In the genomic region with DNA sequence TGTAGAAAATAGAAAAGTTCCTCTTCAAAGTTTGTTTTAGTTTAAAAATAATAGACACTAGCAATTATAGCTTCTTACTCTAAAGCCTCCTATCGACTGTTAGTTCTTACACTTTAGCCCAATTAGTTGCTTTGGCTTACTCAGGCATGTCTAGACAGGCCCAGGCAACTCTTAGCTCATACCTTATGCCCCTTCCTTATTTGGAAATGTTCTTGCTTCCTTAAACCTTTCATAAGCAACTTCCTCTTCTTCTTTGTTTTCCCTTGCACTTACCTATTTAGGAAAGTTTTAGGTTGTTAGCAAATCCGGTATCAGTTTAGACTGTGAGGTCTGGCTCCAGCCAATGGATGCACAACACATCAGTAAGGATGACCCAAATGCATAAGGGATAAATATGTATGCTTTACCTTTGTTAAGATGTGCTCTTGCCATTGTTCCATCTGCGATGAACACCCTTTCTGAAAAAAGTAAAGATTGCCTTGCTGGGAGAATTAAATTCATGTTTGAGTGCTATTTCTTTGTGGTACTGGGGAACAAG, we compare ENCODE assay signal across 11 cellular contexts.
DNase-seq lines count a peak whose midpoint lies in the region; ATAC-seq, FAIRE-seq and TF ChIP-seq lines count a peak whose summit lies in the region.
"Had no signal": no experiment of that assay in that cellular context is flagged by ENCODE, and none has a peak within 500 bp of the region (broad histone marks: within the 10 kb centered on the region; RNA-seq: fewer than 3 reads in every experiment).

No MANE protein-coding gene starts in this region.

- no peaks in the 10 kb centered on the region for H3K9me1 ChIP-seq in endothelial cell of umbilical vein (replicated peaks; ENCODE audit: control insufficient read depth, extremely low read depth, insufficient read depth, low read length)

- BruUV-seq in endothelial cell of umbilical vein (replicated peaks; lab: Mats Ljungman, UMichigan), result no TSS peak

- H3K79me2 ChIP-seq in SK-N-SH (ENCODE audit: insufficient read depth) (no peaks in the 10 kb centered on the region), endothelial cell of umbilical vein (ENCODE audit: control insufficient read depth, insufficient read depth, low read length) (no peaks in the 10 kb centered on the region), smooth muscle cell (ENCODE audit: low read depth) (no peaks in the 10 kb centered on the region)

- no peak for ATAC-seq in SK-N-SH treated with all-trans-retinoic acid at 6 μM for 48 hours
- ATAC-seq in RWPE2 (ENCODE audit: low read depth), result peak; percentile 51; the same call in 2 of the 3 replicates
- ATAC-seq in HG03159 (IDR thresholded peaks at IDR 0.05; ENCODE audit: unreplicated experiment), result no peak

- H4K20me1 ChIP-seq in SK-N-SH (ENCODE audit: insufficient read depth) (no peaks in the 10 kb centered on the region), endothelial cell of umbilical vein (replicated peaks; ENCODE audit: control insufficient read depth, extremely low read depth, insufficient read depth, low read length) (no peaks in the 10 kb centered on the region), smooth muscle cell (ENCODE audit: low read depth) (no peaks in the 10 kb centered on the region)

- H3K27ac ChIP-seq in SK-N-SH (ENCODE audit: low read depth in 2 of 2, low read length in 1 of 2) (no peak overlapping the region), RWPE2 (ENCODE audit: poor library complexity, severe bottlenecking) (peak overlapping the region; percentile 26), endothelial cell of umbilical vein (ENCODE audit: insufficient read depth, low read depth, low read length) (peak overlapping the region; percentile 23), smooth muscle cell (ENCODE audit: low read depth) (peak overlapping the region; percentile 86)

- intact Hi-C loops in endothelial cell of umbilical vein (cut with micrococcal nuclease), result no loop called here

- dilution Hi-C loops in endothelial cell of umbilical vein (cut with MboI; ENCODE audit: extremely low pct_ligation_motif_present, low sequenced_read_pairs), result no loop called here

- no peak for TF ChIP-seq RAD21 in SK-N-SH (IDR thresholded peaks at IDR 0.05; ENCODE audit: low read length)

- POLR2A ChIA-PET in SK-N-SH (lab: Yijun Ruan, JAX), result no interaction called here
- POLR2A ChIA-PET in endothelial cell of umbilical vein (lab: Charles Lee), result no interaction called here

- H2AFZ ChIP-seq in SK-N-SH (ENCODE audit: low read depth) (peak overlapping the region; percentile 78), endothelial cell of umbilical vein (ENCODE audit: low read depth, low read length) (no peak overlapping the region), smooth muscle cell (ENCODE audit: low read depth) (peak overlapping the region; percentile 59)

- CTCF ChIA-PET in SK-N-SH (lab: Yijun Ruan, JAX), result interaction anchor here (1.3 kb wide), 1 partner anchor 14 kb away, joined by 3 read pairs; no protein-coding TSS in a partner anchor
- CTCF ChIA-PET in endothelial cell of umbilical vein (lab: Charles Lee), result interaction anchor here (1.1 kb wide), 1 partner anchor 14 kb away, joined by 4 read pairs; no protein-coding TSS in a partner anchor

- WGBS in SK-N-SH (ENCODE audit: low lambda C conversion rate), result 67% methylated on average over 3 of the region's 3 CpGs
- WGBS in smooth muscle cell (ENCODE audit: low lambda C conversion rate), result 69% methylated on average over 3 of the region's 3 CpGs

- H3K27me3 ChIP-seq in SK-N-SH (ENCODE audit: insufficient read depth), result no peaks in the 10 kb centered on the region
- no peaks in the 10 kb centered on the region for H3K27me3 ChIP-seq in RWPE2 (ENCODE audit: insufficient read depth, poor library complexity, severe bottlenecking)
- no peaks in the 10 kb centered on the region for H3K27me3 ChIP-seq in endothelial cell of umbilical vein (ENCODE audit: control insufficient read depth in 2 of 2, insufficient read depth in 2 of 2, low read length in 2 of 2)
- H3K27me3 ChIP-seq in smooth muscle cell (ENCODE audit: low read depth), result no peaks in the 10 kb centered on the region

- DNase-seq in SK-N-SH (no peak), RWPE2 (ENCODE audit: low spot score) (no peak), endothelial cell of umbilical vein (ENCODE audit: low read depth, low spot score) (peak; percentile 23), smooth muscle cell (lab: John Stamatoyannopoulos, UW; ENCODE audit: unreplicated experiment) (no peak), NCI-H2196 (lab: John Stamatoyannopoulos, UW; ENCODE audit: unreplicated experiment) (no peak)
- no peak for DNase-seq in stimulated activated CD4-positive, alpha-beta T cell treated with anti-CD3 and anti-CD28 coated beads, Interleukin-4, amount 100 ng/mL, for 4 hours
- DNase-seq: NCI-H446 treated with DMSO at 0.1 percent for 48 hours had no signal

- H3K36me3 ChIP-seq in SK-N-SH (replicated peaks in 1 of 2; ENCODE audit: control insufficient read depth in 1 of 2, insufficient read depth in 2 of 2, low read length in 1 of 2) (no peaks in the 10 kb centered on the region), RWPE2 (ENCODE audit: low read depth) (no peaks in the 10 kb centered on the region), endothelial cell of umbilical vein (ENCODE audit: control insufficient read depth in 2 of 2, extremely low read depth in 1 of 2, insufficient read depth in 2 of 2, low read length in 2 of 2) (no peaks in the 10 kb centered on the region), smooth muscle cell (ENCODE audit: low read depth) (no peaks in the 10 kb centered on the region)

- H3K9me2 ChIP-seq in SK-N-SH, result no peaks in the 10 kb centered on the region

- H3K9ac ChIP-seq in SK-N-SH, result no peak overlapping the region
- H3K9ac ChIP-seq in endothelial cell of umbilical vein (replicated peaks; ENCODE audit: extremely low read depth, insufficient read depth, low read length), result no peak overlapping the region
- H3K9ac ChIP-seq in smooth muscle cell (ENCODE audit: low read depth), result peak overlapping the region; percentile 59

- H3F3A ChIP-seq in SK-N-SH (replicated peaks; ENCODE audit: insufficient read depth) (peaks cover 14% of the 10 kb centered on the region), smooth muscle cell (ENCODE audit: low read depth) (peaks cover 18% of the 10 kb centered on the region)

- H3K9me3 ChIP-seq in SK-N-SH (no peaks in the 10 kb centered on the region), RWPE2 (ENCODE audit: severe bottlenecking) (peaks cover 4% of the 10 kb centered on the region), endothelial cell of umbilical vein (replicated peaks; ENCODE audit: control insufficient read depth, insufficient read depth, low read length) (no peaks in the 10 kb centered on the region), smooth muscle cell (replicated peaks; ENCODE audit: low read depth) (no peaks in the 10 kb centered on the region)

- TF ChIP-seq CTCF in SK-N-SH (IDR thresholded peaks at IDR 0.05) (no peak), RWPE2 (IDR thresholded peaks at IDR 0.05; ENCODE audit: poor library complexity, severe bottlenecking) (no peak), endothelial cell of umbilical vein (IDR thresholded peaks at IDR 0.05; ENCODE audit: extremely low read depth in 1 of 2, insufficient read depth in 1 of 2, low read depth in 1 of 2, low read length in 2 of 2) (no peak), smooth muscle cell (IDR thresholded peaks at IDR 0.05; ENCODE audit: borderline replicate concordance, insufficient read depth, poor library complexity, severe bottlenecking) (no peak)

- FAIRE-seq in endothelial cell of umbilical vein (lab: Jason Lieb, UNC), result no peak
- FAIRE-seq: endometrium, GM12891 had no signal

- no peak overlapping the region for H3K4me3 ChIP-seq in SK-N-SH (ENCODE audit: low read depth in 2 of 2, low read length in 1 of 2)
- H3K4me3 ChIP-seq in RWPE2 (ENCODE audit: severe bottlenecking), result no peak overlapping the region
- no peak overlapping the region for H3K4me3 ChIP-seq in endothelial cell of umbilical vein (replicated peaks in 1 of 3; ENCODE audit: insufficient read depth in 1 of 3, low read depth in 1 of 3, low read length in 3 of 3)
- H3K4me3 ChIP-seq in smooth muscle cell, result no peak overlapping the region

- TF ChIP-seq POLR2A in endothelial cell of umbilical vein (IDR thresholded peaks at IDR 0.05; ENCODE audit: low read depth, low read length), result no peak

- TF ChIP-seq EP300 in SK-N-SH (IDR thresholded peaks at IDR 0.05; ENCODE audit: borderline replicate concordance in 1 of 2, low read depth in 1 of 2, low read length in 1 of 2), result no peak

- H3K4me2 ChIP-seq in SK-N-SH (no peak overlapping the region), endothelial cell of umbilical vein (ENCODE audit: insufficient read depth, low read length) (no peak overlapping the region), smooth muscle cell (no peak overlapping the region)

- H3K4me1 ChIP-seq in SK-N-SH (ENCODE audit: control insufficient read depth in 1 of 2, insufficient read depth in 2 of 2, low read depth in 1 of 2, low read length in 1 of 2), result peaks cover 12 to 16% of the 10 kb centered on the region in 2 experiments
- peaks cover 17% of the 10 kb centered on the region for H3K4me1 ChIP-seq in RWPE2 (ENCODE audit: insufficient read depth, poor library complexity, severe bottlenecking)
- peaks cover 24% of the 10 kb centered on the region for H3K4me1 ChIP-seq in endothelial cell of umbilical vein (ENCODE audit: control insufficient read depth, extremely low read depth, insufficient read depth, low read length)
- H3K4me1 ChIP-seq in smooth muscle cell (ENCODE audit: low read depth), result no peaks in the 10 kb centered on the region

TF ChIP-seq in SK-N-SH treated with all-trans-retinoic acid at 6 μM for 48 hours, 23 proteins besides CTCF, POLR2A, EP300 and RAD21 (continues in another document):
- no peak for TF ChIP-seq ZNF565 (CRISPR knock-in tag; conservative IDR thresholded peaks at IDR 0.05; ENCODE audit: low read depth)
- no peak for TF ChIP-seq GLIS3 (CRISPR knock-in tag; IDR thresholded peaks at IDR 0.05)
- TF ChIP-seq ZNF70 (CRISPR knock-in tag; IDR thresholded peaks at IDR 0.05), result no peak
- no peak for TF ChIP-seq ZFP30 (CRISPR knock-in tag; IDR thresholded peaks at IDR 0.05)

TF ChIP-seq in endothelial cell of umbilical vein, 7 proteins besides CTCF, POLR2A, EP300 and RAD21:
- no peak for TF ChIP-seq JUN (IDR thresholded peaks at IDR 0.05; ENCODE audit: borderline replicate concordance, insufficient read depth, insufficient read length, low read depth)
- TF ChIP-seq, protein P1, sequence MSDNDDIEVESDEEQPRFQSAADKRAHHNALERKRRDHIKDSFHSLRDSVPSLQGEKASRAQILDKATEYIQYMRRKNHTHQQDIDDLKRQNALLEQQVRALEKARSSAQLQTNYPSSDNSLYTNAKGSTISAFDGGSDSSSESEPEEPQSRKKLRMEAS (IDR thresholded peaks at IDR 0.05; ENCODE audit: insufficient read depth, insufficient read length), result no peak
- TF ChIP-seq POLR2AphosphoS5 (IDR thresholded peaks at IDR 0.05; ENCODE audit: insufficient read depth, low read depth, low read length), result no peak
- TF ChIP-seq GATA2 (IDR thresholded peaks at IDR 0.05; ENCODE audit: insufficient read depth, insufficient read length, low read depth, low read length), result no peak
- TF ChIP-seq EZH2 (IDR thresholded peaks at IDR 0.05; ENCODE audit: borderline replicate concordance, low read depth, low read length, severe bottlenecking), result no peak
- TF ChIP-seq MYC (IDR thresholded peaks at IDR 0.05; ENCODE audit: low read depth, low read length), result no peak
- TF ChIP-seq FOS (IDR thresholded peaks at IDR 0.05; ENCODE audit: borderline replicate concordance, insufficient read depth, low read length), result no peak

Comparison
In these comparisons a context has a peak if more than half of its experiments do, and no peak if none do; other contexts are left out.
1. H3K27ac ChIP-seq: peak in RWPE2 (single experiment), endothelial cell of umbilical vein (single experiment) and smooth muscle cell (single experiment); none in SK-N-SH (0 of 2).